28 cellular contexts compared by ENCODE assay signal in genomic region chr4:145770124-145770523, GRCh38.
"Had no signal": no experiment of that assay in that cellular context is flagged by ENCODE, and none has a peak within 500 bp of the region (broad histone marks: within the 10 kb centered on the region; RNA-seq: fewer than 3 reads in every experiment).

No MANE protein-coding gene starts in this region.

- H3K27me3 ChIP-seq: adrenal gland, body of pancreas, foreskin keratinocyte, gastroesophageal sphincter, heart right ventricle, hepatocyte had no signal

- H3K4me1 ChIP-seq: adrenal gland, body of pancreas, foreskin keratinocyte, gastroesophageal sphincter had no signal

- H3K4me2 ChIP-seq: hepatocyte had no signal

- FAIRE-seq: colon had no signal

- DNase-seq: activated CD4-positive, alpha-beta memory T cell treated with anti-CD3 and anti-CD28 coated beads, Interleukin-2, amount 10 ng/mL, durations not matched to agents 7 days and 5 days; activated CD4-positive, alpha-beta T cell treated with anti-CD3 and anti-CD28 coated beads for 1 hour; activated CD4-positive, alpha-beta T cell treated with anti-CD3 and anti-CD28 coated beads for 4 hours; activated CD4-positive, alpha-beta T cell treated with anti-CD3 and anti-CD28 coated beads, Interleukin-2, amount 10 ng/mL, durations not matched to agents 7 days and 5 days; activated CD4-positive, alpha-beta T cell treated with anti-CD3 and anti-CD28 coated beads, Interleukin-2, amount 50 U/mL, for 4 hours; activated CD8-positive, alpha-beta memory T cell treated with anti-CD3 and anti-CD28 coated beads, Interleukin-2, amount 50 U/mL, for 48 hours; activated gamma-delta T cell; activated naive CD4-positive, alpha-beta T cell; activated naive CD4-positive, alpha-beta T cell treated with anti-CD3 and anti-CD28 coated beads, Interleukin-2, amount 10 ng/mL, durations not matched to agents 7 days and 5 days; activated naive CD8-positive, alpha-beta T cell treated with anti-CD3 and anti-CD28 coated beads, Interleukin-2, amount 50 U/mL, for 24 hours; activated T-cell treated with anti-CD3 and anti-CD28 coated beads for 4 hours; activated T-cell treated with anti-CD3 and anti-CD28 coated beads, Interleukin-2, amount 50 U/mL, for 24 hours; activated T-cell treated with anti-CD3 and anti-CD28 coated beads, Interleukin-2, amount 50 U/mL, for 72 hours; amygdala; aorta; body of pancreas; caudate nucleus; cortex of kidney; effector CD8-positive, alpha-beta T cell; foreskin keratinocyte; heart right ventricle; T-helper 2 cell had no signal

- H3K9me3 ChIP-seq: adrenal gland, body of pancreas, gastroesophageal sphincter had no signal

- H3K27me3 Mint-ChIP-seq: activated CD4-positive, alpha-beta memory T cell treated with anti-CD3 and anti-CD28 coated beads, Interleukin-2, amount 10 ng/mL, durations not matched to agents 7 days and 5 days; activated CD4-positive, alpha-beta T cell treated with anti-CD3 and anti-CD28 coated beads, Interleukin-2, amount 10 ng/mL, durations not matched to agents 7 days and 5 days; activated naive CD4-positive, alpha-beta T cell treated with anti-CD3 and anti-CD28 coated beads, Interleukin-2, amount 10 ng/mL, durations not matched to agents 7 days and 5 days; activated naive CD8-positive, alpha-beta T cell; activated naive CD8-positive, alpha-beta T cell treated with anti-CD3 and anti-CD28 coated beads, Interleukin-2, amount 50 U/mL, for 24 hours; activated T-cell treated with anti-CD3 and anti-CD28 coated beads, Interleukin-2, amount 50 U/mL, for 24 hours had no signal

- H3K79me2 ChIP-seq: hepatocyte had no signal

- H3K27ac Mint-ChIP-seq: activated CD4-positive, alpha-beta memory T cell treated with anti-CD3 and anti-CD28 coated beads, Interleukin-2, amount 10 ng/mL, durations not matched to agents 7 days and 5 days; activated CD4-positive, alpha-beta T cell treated with anti-CD3 and anti-CD28 coated beads, Interleukin-2, amount 10 ng/mL, durations not matched to agents 7 days and 5 days; activated naive CD4-positive, alpha-beta T cell treated with anti-CD3 and anti-CD28 coated beads, Interleukin-2, amount 10 ng/mL, durations not matched to agents 7 days and 5 days; activated naive CD8-positive, alpha-beta T cell; activated naive CD8-positive, alpha-beta T cell treated with anti-CD3 and anti-CD28 coated beads, Interleukin-2, amount 50 U/mL, for 24 hours; activated T-cell treated with anti-CD3 and anti-CD28 coated beads, Interleukin-2, amount 50 U/mL, for 72 hours had no signal

- H2AFZ ChIP-seq: hepatocyte had no signal

- ATAC-seq: activated naive CD8-positive, alpha-beta T cell treated with anti-CD3 and anti-CD28 coated beads, Interleukin-2, amount 50 U/mL, for 24 hours; activated T-cell treated with anti-CD3 and anti-CD28 coated beads, Interleukin-2, amount 50 U/mL, for 72 hours; body of pancreas; esophagus mucosa; foreskin keratinocyte; gastroesophageal sphincter; heart right ventricle had no signal

- H3K27ac ChIP-seq: adrenal gland, body of pancreas, foreskin keratinocyte, gastroesophageal sphincter, heart right ventricle, hepatocyte had no signal

- H3K4me3 ChIP-seq: adrenal gland, body of pancreas, gastroesophageal sphincter, heart right ventricle, hepatocyte had no signal

- H3K4me3 Mint-ChIP-seq: activated CD4-positive, alpha-beta memory T cell treated with anti-CD3 and anti-CD28 coated beads, Interleukin-2, amount 10 ng/mL, durations not matched to agents 7 days and 5 days; activated CD4-positive, alpha-beta T cell treated with anti-CD3 and anti-CD28 coated beads, Interleukin-2, amount 10 ng/mL, durations not matched to agents 7 days and 5 days; activated naive CD4-positive, alpha-beta T cell treated with anti-CD3 and anti-CD28 coated beads, Interleukin-2, amount 10 ng/mL, durations not matched to agents 7 days and 5 days; activated naive CD8-positive, alpha-beta T cell; activated naive CD8-positive, alpha-beta T cell treated with anti-CD3 and anti-CD28 coated beads, Interleukin-2, amount 50 U/mL, for 24 hours; activated T-cell treated with anti-CD3 and anti-CD28 coated beads, Interleukin-2, amount 50 U/mL, for 24 hours; activated T-cell treated with anti-CD3 and anti-CD28 coated beads, Interleukin-2, amount 50 U/mL, for 72 hours had no signal
